In the genomic region with DNA sequence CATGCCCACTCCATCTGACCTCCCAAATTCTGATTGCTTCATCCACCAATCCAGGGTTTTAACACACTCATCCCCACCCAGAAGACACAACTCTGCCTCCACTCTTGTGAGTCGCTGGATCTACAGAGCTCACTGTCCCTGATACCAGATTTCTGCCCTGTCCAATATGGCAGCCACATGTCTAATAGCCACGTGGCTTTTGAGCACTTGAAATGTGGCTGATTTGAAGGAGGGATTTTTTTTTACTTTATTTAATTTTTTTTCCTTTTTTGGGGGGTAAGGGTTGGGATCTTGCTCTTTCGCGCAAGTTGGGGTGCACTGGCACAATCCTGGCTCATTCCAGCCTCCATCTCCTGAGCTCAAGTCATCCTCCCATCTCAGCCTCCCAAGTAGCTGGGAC, we compare ENCODE assay signal across 33 cellular contexts. TPM values are rescaled to one million over a fixed set of nuclear protein-coding genes. Genes with fewer than 3 reads are reported as not detected.
DNase-seq lines count a peak whose midpoint lies in the region; ATAC-seq, FAIRE-seq and TF ChIP-seq lines count a peak whose summit lies in the region.
"Had no signal": no experiment of that assay in that cellular context is flagged by ENCODE, and none has a peak within 500 bp of the region (broad histone marks: within the 10 kb centered on the region; RNA-seq: fewer than 3 reads in every experiment).

No MANE protein-coding gene starts in this region.

- H3K27ac ChIP-seq in HepG2 (ENCODE audit: extremely low read length, insufficient read depth, low read length) (no peak overlapping the region), right lobe of liver (no peak overlapping the region), K562 (ENCODE audit: extremely low read depth, low read depth, low read length) (no peak overlapping the region), osteoblast (ENCODE audit: low read depth, low read length) (no peak overlapping the region), mesendoderm (ENCODE audit: low read depth, low read length) (no peak overlapping the region)
- H3K27ac ChIP-seq: 22Rv1, A549, BLaER1 had no signal

- no peaks in the 10 kb centered on the region for H3K36me3 ChIP-seq in HepG2 (replicated peaks in 1 of 2; ENCODE audit: control insufficient read depth in 1 of 2, insufficient read depth in 2 of 2, low read length in 2 of 2)
- H3K36me3 ChIP-seq in right lobe of liver, result no peaks in the 10 kb centered on the region
- no peaks in the 10 kb centered on the region for H3K36me3 ChIP-seq in K562 (ENCODE audit: control insufficient read depth, insufficient read depth, low read length)
- H3K36me3 ChIP-seq in osteoblast (ENCODE audit: insufficient read depth, low read length), result no peaks in the 10 kb centered on the region
- no peaks in the 10 kb centered on the region for H3K36me3 ChIP-seq in mesendoderm (ENCODE audit: control insufficient read depth, insufficient read depth, low read length)
- H3K36me3 ChIP-seq: BE2C, BLaER1 had no signal

- ATAC-seq in HepG2, result no peak
- no peak for ATAC-seq in right lobe of liver
- no peak for ATAC-seq in K562
- ATAC-seq in activated T-cell treated with anti-CD3 and anti-CD28 coated beads, Interleukin-2, amount 50 U/mL, for 4 hours, result no peak
- ATAC-seq in GM18867 (IDR thresholded peaks at IDR 0.05; ENCODE audit: unreplicated experiment), result no peak
- ATAC-seq: A549, GM12878 had no signal

- H3K4me3 Mint-ChIP-seq in activated T-cell treated with anti-CD3 and anti-CD28 coated beads, Interleukin-2, amount 50 U/mL, for 4 hours, result no peak overlapping the region
- H3K4me3 Mint-ChIP-seq: CD14-positive monocyte; CD4-positive, alpha-beta memory T cell; CD4-positive, CD25-positive, alpha-beta regulatory T cell; CD8-positive, alpha-beta memory T cell had no signal

- TF ChIP-seq EP300 in HepG2 (IDR thresholded peaks at IDR 0.05; ENCODE audit: low read depth in 2 of 2, low read length in 2 of 2), result no peak
- no peak for TF ChIP-seq EP300 in HepG2 (CRISPR knock-in tag; IDR thresholded peaks at IDR 0.05; ENCODE audit: borderline replicate concordance)
- no peak for TF ChIP-seq EP300 in K562 (IDR thresholded peaks at IDR 0.05; ENCODE audit: low read length)

- WGBS in HepG2 (ENCODE audit: low lambda C conversion rate), result 17% methylated on average over 4 of the region's 4 CpGs
- WGBS in right lobe of liver (ENCODE audit: insufficient coverage, low coverage, low lambda C conversion rate, missing lambda C conversion rate), result 81% methylated on average over 4 of the region's 4 CpGs
- 21% methylated on average over 4 of the region's 4 CpGs for WGBS in K562 (ENCODE audit: insufficient coverage, low coverage, missing lambda C conversion rate)
- no CpG with 5 or more reads among the region's 4 CpGs for WGBS in mesendoderm (ENCODE audit: extremely low coverage, insufficient coverage, low lambda C conversion rate)

- H4K20me1 ChIP-seq in HepG2 (ENCODE audit: insufficient read depth, low read length), result no peaks in the 10 kb centered on the region
- no peaks in the 10 kb centered on the region for H4K20me1 ChIP-seq in K562 (replicated peaks; ENCODE audit: control insufficient read depth, insufficient read depth, low read length)
- H4K20me1 ChIP-seq in osteoblast (ENCODE audit: insufficient read depth, low read length), result no peaks in the 10 kb centered on the region
- H4K20me1 ChIP-seq: BLaER1 had no signal

- in situ Hi-C loops in HepG2 (cut with HindIII; ENCODE audit: extremely low pct_ligation_motif_present, low pct_unique_long_range_greater_than_20kb) (no loop called here), K562 (cut with MboI) (no loop called here)

- H3K9ac ChIP-seq in HepG2 (ENCODE audit: insufficient read depth, low read depth, low read length), result no peak overlapping the region
- H3K9ac ChIP-seq in K562 (ENCODE audit: insufficient read depth in 1 of 2, low read depth in 2 of 2, low read length in 2 of 2), result no peak overlapping the region
- H3K9ac ChIP-seq in mesendoderm (ENCODE audit: low read length), result no peak overlapping the region
- H3K9ac ChIP-seq: BLaER1 had no signal

- H3K18ac ChIP-seq in mesendoderm (ENCODE audit: low read length), result no peak overlapping the region

- no peak overlapping the region for H3K4ac ChIP-seq in mesendoderm (ENCODE audit: low read depth, low read length)

- intact Hi-C loops in HepG2 (cut with micrococcal nuclease; ENCODE audit: unreplicated experiment) (no loop called here), right lobe of liver (cut with DNase I) (no loop called here), K562 (cut with micrococcal nuclease) (no loop called here)

- H3K27me3 ChIP-seq in HepG2 (ENCODE audit: control insufficient read depth in 1 of 2, insufficient read depth in 2 of 2, low read length in 2 of 2) (peaks cover 0 to 7% of the 10 kb centered on the region in 2 experiments; a peak in 2 of 5 replicates), right lobe of liver (no peaks in the 10 kb centered on the region), K562 (ENCODE audit: control insufficient read depth in 2 of 2, insufficient read depth in 2 of 2, low read length in 2 of 2) (peaks cover 8 to 16% of the 10 kb centered on the region in 2 experiments; a peak in 4 of 5 replicates), osteoblast (ENCODE audit: insufficient read depth, low read length) (no peaks in the 10 kb centered on the region), mesendoderm (ENCODE audit: insufficient read depth, low read length, poor library complexity) (peaks cover 4% of the 10 kb centered on the region)
- H3K27me3 ChIP-seq: BLaER1 had no signal

- H3K4me2 ChIP-seq in HepG2 (ENCODE audit: low read depth, low read length) (no peak overlapping the region), K562 (ENCODE audit: insufficient read depth, low read length) (no peak overlapping the region), osteoblast (ENCODE audit: insufficient read depth, low read length) (no peak overlapping the region), mesendoderm (ENCODE audit: low read length) (no peak overlapping the region)
- H3K4me2 ChIP-seq: A549, BLaER1 had no signal

- no peak overlapping the region for H3K56ac ChIP-seq in mesendoderm (ENCODE audit: low read length)

- POLR2A ChIA-PET in HepG2 (lab: Yijun Ruan, JAX), result no interaction called here
- POLR2A ChIA-PET in HEK293T (lab: Yijun Ruan, JAX), result no interaction called here
- POLR2A ChIA-PET in K562 (lab: Yijun Ruan, JAX), result interaction anchor here (1.1 kb wide), 1 partner anchor 10 kb away, joined by 3 read pairs; no protein-coding TSS in a partner anchor

- H4K8ac ChIP-seq in mesendoderm (ENCODE audit: low read depth, low read length), result no peak overlapping the region

- TF ChIP-seq CTCF in HepG2 (CRISPR knock-in tag; IDR thresholded peaks at IDR 0.05) (no peak), right lobe of liver (IDR thresholded peaks at IDR 0.05) (no peak), K562 (IDR thresholded peaks at IDR 0.05 in 2 of 3, conservative IDR thresholded peaks at IDR 0.05 in 1 of 3; ENCODE audit: insufficient read depth in 2 of 3, low read depth in 1 of 3, low read length in 3 of 3) (no peak), osteoblast (IDR thresholded peaks at IDR 0.05; ENCODE audit: extremely low read depth, low read depth, low read length) (no peak)

- H4K5ac ChIP-seq in mesendoderm (ENCODE audit: low read length), result no peak overlapping the region

- TF ChIP-seq RAD21 in HepG2 (CRISPR knock-in tag; IDR thresholded peaks at IDR 0.05) (no peak), K562 (CRISPR knock-in tag; conservative IDR thresholded peaks at IDR 0.05 in 1 of 2, IDR thresholded peaks at IDR 0.05 in 1 of 2) (no peak)

- no peak for DNase-seq in HepG2 (ENCODE audit: low spot score)
- DNase-seq in right lobe of liver, result no peak
- DNase-seq in HEK293T (ENCODE audit: extremely low spot score), result no peak
- no peak for DNase-seq in K562 (ENCODE audit: extremely low read depth in 1 of 4, low spot score in 3 of 4)
- peak; percentile 74 for DNase-seq in osteoblast (ENCODE audit: insufficient read length, low spot score, missing footprints)
- no peak for DNase-seq in mesendoderm
- DNase-seq in activated T-cell treated with anti-CD3 and anti-CD28 coated beads, Interleukin-2, amount 50 U/mL, for 4 hours, result no peak
- DNase-seq: AML-193; BE2C; C1 segment of cervical spinal cord; CD4-positive, alpha-beta memory T cell; CD4-positive, CD25-positive, alpha-beta regulatory T cell; CD8-positive, alpha-beta memory T cell; COR-L47; DMS 273 treated with DMSO at 0.1 percent for 48 hours; DMS153; DMS53; DMS79; DND-41; EL; GDM1 had no signal

- FAIRE-seq in HepG2 (lab: Jason Lieb, UNC) (no peak), K562 (lab: Jason Lieb, UNC) (no peak)
- FAIRE-seq: A549, GM12878, GM12892, GM18507, GM19239 had no signal

- CTCF ChIA-PET in HepG2 (lab: Yijun Ruan, JAX; ENCODE audit: low intra/inter-chr PET ratio, low total read pairs), result no interaction called here
- CTCF ChIA-PET in HEK293T (lab: Yijun Ruan, JAX), result no interaction called here
- CTCF ChIA-PET in K562 (lab: Yijun Ruan, JAX; ENCODE audit: low intra/inter-chr PET ratio), result no interaction called here

- H2AFZ ChIP-seq in HepG2 (ENCODE audit: low read length) (no peak overlapping the region), K562 (ENCODE audit: low read depth, low read length) (no peak overlapping the region), osteoblast (ENCODE audit: low read length) (no peak overlapping the region)

- H3K79me2 ChIP-seq in HepG2 (ENCODE audit: insufficient read depth, low read length) (no peaks in the 10 kb centered on the region), K562 (ENCODE audit: control insufficient read depth, insufficient read depth, low read length) (no peaks in the 10 kb centered on the region), osteoblast (ENCODE audit: insufficient read depth, low read length) (no peaks in the 10 kb centered on the region), mesendoderm (ENCODE audit: control insufficient read depth, insufficient read depth, low read length) (no peaks in the 10 kb centered on the region)

- no peaks in the 10 kb centered on the region for H3K36me3 Mint-ChIP-seq in activated T-cell treated with anti-CD3 and anti-CD28 coated beads, Interleukin-2, amount 50 U/mL, for 4 hours (ENCODE audit: insufficient read depth)
- H3K36me3 Mint-ChIP-seq: CD14-positive monocyte; CD4-positive, alpha-beta memory T cell; CD4-positive, CD25-positive, alpha-beta regulatory T cell had no signal

- no peak overlapping the region for H2BK120ac ChIP-seq in mesendoderm (ENCODE audit: low read depth, low read length)

- H3K4me1 ChIP-seq in HepG2 (ENCODE audit: insufficient read depth, low read length) (no peaks in the 10 kb centered on the region), right lobe of liver (no peaks in the 10 kb centered on the region), K562 (replicated peaks in 1 of 2; ENCODE audit: control insufficient read depth in 2 of 2, insufficient read depth in 2 of 2, low read length in 2 of 2) (no peaks in the 10 kb centered on the region; a peak in 1 of 5 replicates), osteoblast (ENCODE audit: insufficient read depth, low read length) (peaks cover 12% of the 10 kb centered on the region), mesendoderm (ENCODE audit: control insufficient read depth, low read depth, low read length) (no peaks in the 10 kb centered on the region)
- H3K4me1 ChIP-seq: A549, BE2C, BLaER1 had no signal

- no peaks in the 10 kb centered on the region for H3K9me3 Mint-ChIP-seq in activated T-cell treated with anti-CD3 and anti-CD28 coated beads, Interleukin-2, amount 50 U/mL, for 4 hours
- H3K9me3 Mint-ChIP-seq: CD4-positive, CD25-positive, alpha-beta regulatory T cell; CD8-positive, alpha-beta memory T cell had no signal

- TF ChIP-seq POLR2A in HepG2 (IDR thresholded peaks at IDR 0.05; ENCODE audit: insufficient read depth in 1 of 2, low read depth in 2 of 2, low read length in 2 of 2), result no peak
- TF ChIP-seq POLR2A in right lobe of liver (IDR thresholded peaks at IDR 0.05), result no peak
- no peak for TF ChIP-seq POLR2A in K562 (conservative IDR thresholded peaks at IDR 0.05)

- H3K9me3 ChIP-seq in HepG2 (ENCODE audit: low read length), result no peaks in the 10 kb centered on the region
- H3K9me3 ChIP-seq in right lobe of liver, result no peaks in the 10 kb centered on the region
- no peaks in the 10 kb centered on the region for H3K9me3 ChIP-seq in K562 (replicated peaks; ENCODE audit: control insufficient read depth, insufficient read depth, low read depth, low read length)
- no peaks in the 10 kb centered on the region for H3K9me3 ChIP-seq in osteoblast (ENCODE audit: low read depth, low read length)
- H3K9me3 ChIP-seq: A549, BE2C, BLaER1 had no signal

- no peaks in the 10 kb centered on the region for H3K9me1 ChIP-seq in K562 (ENCODE audit: control insufficient read depth, insufficient read depth, low read length)

- no peaks in the 10 kb centered on the region for H3K79me1 ChIP-seq in mesendoderm (ENCODE audit: low read length)

- peaks cover 34% of the 10 kb centered on the region for H3K27me3 Mint-ChIP-seq in activated T-cell treated with anti-CD3 and anti-CD28 coated beads, Interleukin-2, amount 50 U/mL, for 4 hours (ENCODE audit: low read depth)

- BruUV-seq in HepG2 (replicated peaks; lab: Mats Ljungman, UMichigan) (no TSS peak), K562 (replicated peaks; lab: Mats Ljungman, UMichigan) (no TSS peak)

- H3K4me3 ChIP-seq in HepG2 (replicated peaks in 1 of 3; ENCODE audit: insufficient read depth in 1 of 3, low read depth in 2 of 3, low read length in 3 of 3), result no peak overlapping the region
- no peak overlapping the region for H3K4me3 ChIP-seq in right lobe of liver
- no peak overlapping the region for H3K4me3 ChIP-seq in K562
- no peak overlapping the region for H3K4me3 ChIP-seq in osteoblast (ENCODE audit: insufficient read depth, low read length)
- H3K4me3 ChIP-seq in mesendoderm (ENCODE audit: low read length), result no peak overlapping the region
- H3K4me3 ChIP-seq: A549, BLaER1, GM12878 had no signal

- H3K23ac ChIP-seq in mesendoderm (ENCODE audit: low read length), result no peak overlapping the region

- no peak overlapping the region for H2BK5ac ChIP-seq in mesendoderm (ENCODE audit: low read length)

- H2BK15ac ChIP-seq in mesendoderm (replicated peaks; ENCODE audit: low read depth), result no peak overlapping the region

- no peaks in the 10 kb centered on the region for H3K4me1 Mint-ChIP-seq in activated T-cell treated with anti-CD3 and anti-CD28 coated beads, Interleukin-2, amount 50 U/mL, for 4 hours (ENCODE audit: low read depth)
- H3K4me1 Mint-ChIP-seq: CD14-positive monocyte; CD4-positive, alpha-beta memory T cell; CD4-positive, CD25-positive, alpha-beta regulatory T cell; CD8-positive, alpha-beta memory T cell had no signal

- H2AK5ac ChIP-seq in mesendoderm (ENCODE audit: low read length), result no peak overlapping the region

RNA-seq across cellular contexts. Expression of gene OLFM2, which starts 24.8 kb away (rescaled TPM):
- total RNA-seq in HepG2 (2016; rRNA removed; fragmentation: Illumina TruSeq; extraction: Trizol) (0.11 and 0.20 TPM in 2 replicates), right lobe of liver (10 to 100 TPM in 5 of 6 experiments, 1 to 10 TPM in 1; 3.8 to 72.5 (median 31.8) TPM), K562 (2014; rRNA removed) (0.23 TPM in 1 of 2 replicates, not detected in the other), K562 (2014; rRNA removed; fragmentation: Illumina TruSeq; extraction: Trizol) (not detected in 2 replicates), K562 (2015; rRNA removed; fragmentation: Illumina TruSeq; extraction: Trizol) (not detected in 2 replicates), K562 (2021) (0.33 and 0.67 TPM in 2 replicates), osteoblast (0.29 and 0.72 TPM in 2 replicates)
- 0.53 TPM in 1 of 2 replicates, not detected in the other for total RNA-seq in HepG2 (2016; cell fraction: cytosol; rRNA removed; fragmentation: Illumina TruSeq; extraction: Trizol; ENCODE audit: low read depth)
- total RNA-seq in HepG2 (2016; cell fraction: insoluble cytoplasmic fraction; rRNA removed; fragmentation: Illumina TruSeq; extraction: Trizol), result 0.06 and 0.24 TPM in 2 replicates
- 0.31 and 0.37 TPM in 2 replicates for total RNA-seq in HepG2 (2016; cell fraction: membrane; rRNA removed; fragmentation: Illumina TruSeq; extraction: Trizol)
- total RNA-seq in HepG2 (2016; cell fraction: nucleus; rRNA removed; fragmentation: Illumina TruSeq; extraction: Trizol), result not detected in 2 replicates
- polyA plus RNA-seq in HepG2 (2011; rRNA removed) (0.51 and 0.63 TPM in 2 replicates), K562 (2011; rRNA removed) (0.31 and 0.45 TPM in 2 replicates), K562 (2014; fragmentation: Illumina TruSeq; extraction: Trizol) (0.10 and 0.44 TPM in 2 replicates), K562 (2014; fragmentation: Nextera tagmentation; extraction: Ambion mirVana) (not detected), K562 (2014; rRNA removed) (0.17 and 0.53 TPM in 2 replicates)
- 0.24 and 0.54 TPM in 2 replicates for polyA plus RNA-seq in HepG2 (2011; cell fraction: cytosol; rRNA removed)
- 0.12 TPM in 1 of 2 replicates, not detected in the other for polyA plus RNA-seq in HepG2 (2011; cell fraction: nucleus; rRNA removed)
- 0.16 and 0.19 TPM in 2 replicates for polyA plus RNA-seq in HepG2 (2012)
- 0.21 and 0.27 TPM in 2 replicates for polyA plus RNA-seq in HepG2 (2016; cell fraction: cytosol; fragmentation: Illumina TruSeq; extraction: Trizol; ENCODE audit: low read depth)
- polyA plus RNA-seq in HepG2 (2016; cell fraction: insoluble cytoplasmic fraction; fragmentation: Illumina TruSeq; extraction: Trizol; ENCODE audit: low read depth), result 0.17 TPM in 1 of 2 replicates, not detected in the other
- 0.53 and 0.72 TPM in 2 replicates for polyA plus RNA-seq in HepG2 (2016; cell fraction: membrane; fragmentation: Illumina TruSeq; extraction: Trizol; ENCODE audit: low read depth)
- polyA plus RNA-seq in HepG2 (2016; cell fraction: nucleus; fragmentation: Illumina TruSeq; extraction: Trizol; ENCODE audit: insufficient read depth, low read depth), result not detected in 2 replicates
- polyA minus RNA-seq in HepG2 (2011; rRNA and poly(A)+ RNA removed; ENCODE audit: low replicate concordance), result 0.88 TPM in 1 of 2 replicates, not detected in the other
- polyA minus RNA-seq in HepG2 (2011; cell fraction: cytosol; rRNA and poly(A)+ RNA removed), result 0.30 TPM in 1 of 2 replicates, not detected in the other
- not detected in 2 replicates for polyA minus RNA-seq in HepG2 (2011; cell fraction: nucleus; rRNA and poly(A)+ RNA removed)
- total RNA-seq in K562 (2011; cell fraction: chromatin; rRNA removed; ENCODE audit: low replicate concordance), result 0.40 and 2.1 TPM in 2 replicates
- 1.8 and 3.2 TPM in 2 replicates for total RNA-seq in K562 (2011; cell fraction: nucleolus; rRNA removed)
- total RNA-seq in K562 (2011; cell fraction: nucleoplasm; rRNA removed), result 1.2 and 2.6 TPM in 2 replicates
- 0.44 and 1.4 TPM in 2 replicates for polyA plus RNA-seq in K562 (2011; cell fraction: cytosol; rRNA removed)
- polyA plus RNA-seq in K562 (2011; cell fraction: nucleus; rRNA removed), result 0.44 and 0.45 TPM in 2 replicates
- 0.17 and 0.22 TPM in 2 replicates for polyA plus RNA-seq in K562 (2012)
- 0.39 TPM in 1 of 2 replicates, not detected in the other for polyA minus RNA-seq in K562 (2011; rRNA and poly(A)+ RNA removed)
- polyA minus RNA-seq in K562 (2011; cell fraction: cytosol; rRNA and poly(A)+ RNA removed), result not detected in 2 replicates
- not detected in 2 replicates for polyA minus RNA-seq in K562 (2011; cell fraction: nucleus; rRNA and poly(A)+ RNA removed)
- polyA plus RNA-seq in mesendoderm (2013, experiment 1 of 2), result 42.1 TPM
- polyA plus RNA-seq in mesendoderm (2013, experiment 2 of 2), result 41.1 TPM
- total RNA-seq in activated T-cell treated with anti-CD3 and anti-CD28 coated beads, Interleukin-2, amount 50 U/mL, for 4 hours, result under 1 TPM; 0.11 to 0.56 (median 0.24) TPM
- polyA plus RNA-seq: CD14-positive monocyte had no signal

RNA-seq across cellular contexts. Expression of gene COL5A3, which starts 49.2 kb away (rescaled TPM):
- total RNA-seq in HepG2 (2016; rRNA removed; fragmentation: Illumina TruSeq; extraction: Trizol) (0.02 TPM in 1 of 2 replicates, not detected in the other), right lobe of liver (10 to 100 TPM in 2 of 6 experiments, 1 to 10 TPM in 4; 3.3 to 20.2 (median 9.4) TPM), K562 (2014; rRNA removed) (not detected in 2 replicates), K562 (2014; rRNA removed; fragmentation: Illumina TruSeq; extraction: Trizol) (not detected in 2 replicates), K562 (2015; rRNA removed; fragmentation: Illumina TruSeq; extraction: Trizol) (not detected in 2 replicates), K562 (2021) (0.02 TPM in 1 of 2 replicates, not detected in the other), osteoblast (9.1 and 14.8 TPM in 2 replicates)
- total RNA-seq in HepG2 (2016; cell fraction: cytosol; rRNA removed; fragmentation: Illumina TruSeq; extraction: Trizol; ENCODE audit: low read depth), result not detected in 2 replicates
- total RNA-seq in HepG2 (2016; cell fraction: insoluble cytoplasmic fraction; rRNA removed; fragmentation: Illumina TruSeq; extraction: Trizol), result 0.02 TPM in 1 of 2 replicates, not detected in the other
- not detected in 2 replicates for total RNA-seq in HepG2 (2016; cell fraction: membrane; rRNA removed; fragmentation: Illumina TruSeq; extraction: Trizol)
- not detected in 2 replicates for total RNA-seq in HepG2 (2016; cell fraction: nucleus; rRNA removed; fragmentation: Illumina TruSeq; extraction: Trizol)
- polyA plus RNA-seq in HepG2 (2011; rRNA removed) (0.03 TPM in 1 of 2 replicates, not detected in the other), K562 (2011; rRNA removed) (not detected in 2 replicates), K562 (2014; fragmentation: Illumina TruSeq; extraction: Trizol) (not detected in 2 replicates), K562 (2014; fragmentation: Nextera tagmentation; extraction: Ambion mirVana) (not detected), K562 (2014; rRNA removed) (0.01 TPM in 1 of 2 replicates, not detected in the other)
- not detected in 2 replicates for polyA plus RNA-seq in HepG2 (2011; cell fraction: cytosol; rRNA removed)
- polyA plus RNA-seq in HepG2 (2011; cell fraction: nucleus; rRNA removed), result 0.07 and 0.11 TPM in 2 replicates
- not detected in 2 replicates for polyA plus RNA-seq in HepG2 (2012)
- polyA plus RNA-seq in HepG2 (2016; cell fraction: cytosol; fragmentation: Illumina TruSeq; extraction: Trizol; ENCODE audit: low read depth), result not detected in 2 replicates
- not detected in 2 replicates for polyA plus RNA-seq in HepG2 (2016; cell fraction: insoluble cytoplasmic fraction; fragmentation: Illumina TruSeq; extraction: Trizol; ENCODE audit: low read depth)
- not detected in 2 replicates for polyA plus RNA-seq in HepG2 (2016; cell fraction: membrane; fragmentation: Illumina TruSeq; extraction: Trizol; ENCODE audit: low read depth)
- polyA plus RNA-seq in HepG2 (2016; cell fraction: nucleus; fragmentation: Illumina TruSeq; extraction: Trizol; ENCODE audit: insufficient read depth, low read depth), result not detected in 2 replicates
- 0.16 TPM in 1 of 2 replicates, not detected in the other for polyA minus RNA-seq in HepG2 (2011; rRNA and poly(A)+ RNA removed; ENCODE audit: low replicate concordance)
- polyA minus RNA-seq in HepG2 (2011; cell fraction: cytosol; rRNA and poly(A)+ RNA removed), result not detected in 2 replicates
- not detected in 2 replicates for polyA minus RNA-seq in HepG2 (2011; cell fraction: nucleus; rRNA and poly(A)+ RNA removed)
- not detected in 2 replicates for total RNA-seq in K562 (2011; cell fraction: chromatin; rRNA removed; ENCODE audit: low replicate concordance)
- total RNA-seq in K562 (2011; cell fraction: nucleolus; rRNA removed), result not detected in 2 replicates
- total RNA-seq in K562 (2011; cell fraction: nucleoplasm; rRNA removed), result not detected in 2 replicates
- not detected in 2 replicates for polyA plus RNA-seq in K562 (2011; cell fraction: cytosol; rRNA removed)
- 0.01 and 0.07 TPM in 2 replicates for polyA plus RNA-seq in K562 (2011; cell fraction: nucleus; rRNA removed)
- not detected in 2 replicates for polyA plus RNA-seq in K562 (2012)
- not detected in 2 replicates for polyA minus RNA-seq in K562 (2011; rRNA and poly(A)+ RNA removed)
- polyA minus RNA-seq in K562 (2011; cell fraction: cytosol; rRNA and poly(A)+ RNA removed), result not detected in 2 replicates
- polyA minus RNA-seq in K562 (2011; cell fraction: nucleus; rRNA and poly(A)+ RNA removed), result not detected in 2 replicates
- polyA plus RNA-seq in mesendoderm (2013, experiment 1 of 2), result 0.87 TPM
- polyA plus RNA-seq in mesendoderm (2013, experiment 2 of 2), result 0.97 TPM
- 1 to 10 TPM in 2 of 3 donors, under 1 TPM in 1; 0.46 to 2.8 (median 2.3) TPM for total RNA-seq in activated T-cell treated with anti-CD3 and anti-CD28 coated beads, Interleukin-2, amount 50 U/mL, for 4 hours
- total RNA-seq: G401 had no signal
- polyA plus RNA-seq: CD14-positive monocyte had no signal

RNA-seq across cellular contexts. Expression of gene RDH8, which starts 52.2 kb away (rescaled TPM):
- not detected in 2 replicates for total RNA-seq in HepG2 (2016; rRNA removed; fragmentation: Illumina TruSeq; extraction: Trizol)
- total RNA-seq in HepG2 (2016; cell fraction: cytosol; rRNA removed; fragmentation: Illumina TruSeq; extraction: Trizol; ENCODE audit: low read depth), result not detected in 2 replicates
- not detected in 2 replicates for total RNA-seq in HepG2 (2016; cell fraction: insoluble cytoplasmic fraction; rRNA removed; fragmentation: Illumina TruSeq; extraction: Trizol)
- total RNA-seq in HepG2 (2016; cell fraction: membrane; rRNA removed; fragmentation: Illumina TruSeq; extraction: Trizol), result not detected in 2 replicates
- not detected in 2 replicates for total RNA-seq in HepG2 (2016; cell fraction: nucleus; rRNA removed; fragmentation: Illumina TruSeq; extraction: Trizol)
- not detected in 2 replicates for polyA plus RNA-seq in HepG2 (2011; rRNA removed)
- polyA plus RNA-seq in HepG2 (2011; cell fraction: cytosol; rRNA removed), result not detected in 2 replicates
- polyA plus RNA-seq in HepG2 (2011; cell fraction: nucleus; rRNA removed), result not detected in 2 replicates
- polyA plus RNA-seq in HepG2 (2012), result not detected in 2 replicates
- not detected in 2 replicates for polyA plus RNA-seq in HepG2 (2016; cell fraction: cytosol; fragmentation: Illumina TruSeq; extraction: Trizol; ENCODE audit: low read depth)
- polyA plus RNA-seq in HepG2 (2016; cell fraction: insoluble cytoplasmic fraction; fragmentation: Illumina TruSeq; extraction: Trizol; ENCODE audit: low read depth), result not detected in 2 replicates
- not detected in 2 replicates for polyA plus RNA-seq in HepG2 (2016; cell fraction: membrane; fragmentation: Illumina TruSeq; extraction: Trizol; ENCODE audit: low read depth)
- not detected in 2 replicates for polyA plus RNA-seq in HepG2 (2016; cell fraction: nucleus; fragmentation: Illumina TruSeq; extraction: Trizol; ENCODE audit: insufficient read depth, low read depth)
- polyA minus RNA-seq in HepG2 (2011; rRNA and poly(A)+ RNA removed; ENCODE audit: low replicate concordance), result not detected in 2 replicates
- not detected in 2 replicates for polyA minus RNA-seq in HepG2 (2011; cell fraction: cytosol; rRNA and poly(A)+ RNA removed)
- polyA minus RNA-seq in HepG2 (2011; cell fraction: nucleus; rRNA and poly(A)+ RNA removed), result not detected in 2 replicates
- total RNA-seq in right lobe of liver, result not detected
- not detected in 2 replicates for total RNA-seq in K562 (2011; cell fraction: chromatin; rRNA removed; ENCODE audit: low replicate concordance)
- total RNA-seq in K562 (2011; cell fraction: nucleolus; rRNA removed), result not detected in 2 replicates
- total RNA-seq in K562 (2011; cell fraction: nucleoplasm; rRNA removed), result not detected in 2 replicates
- not detected in 2 replicates for total RNA-seq in K562 (2014; rRNA removed)
- total RNA-seq in K562 (2014; rRNA removed; fragmentation: Illumina TruSeq; extraction: Trizol), result not detected in 2 replicates
- not detected in 2 replicates for total RNA-seq in K562 (2015; rRNA removed; fragmentation: Illumina TruSeq; extraction: Trizol)
- not detected in 2 replicates for total RNA-seq in K562 (2021)
- not detected in 2 replicates for polyA plus RNA-seq in K562 (2011; rRNA removed)
- not detected in 2 replicates for polyA plus RNA-seq in K562 (2011; cell fraction: cytosol; rRNA removed)
- not detected in 2 replicates for polyA plus RNA-seq in K562 (2011; cell fraction: nucleus; rRNA removed)
- polyA plus RNA-seq in K562 (2012), result not detected in 2 replicates
- not detected in 2 replicates for polyA plus RNA-seq in K562 (2014; fragmentation: Illumina TruSeq; extraction: Trizol)
- not detected for polyA plus RNA-seq in K562 (2014; fragmentation: Nextera tagmentation; extraction: Ambion mirVana)
- not detected in 2 replicates for polyA plus RNA-seq in K562 (2014; rRNA removed)
- not detected in 2 replicates for polyA minus RNA-seq in K562 (2011; rRNA and poly(A)+ RNA removed)
- polyA minus RNA-seq in K562 (2011; cell fraction: cytosol; rRNA and poly(A)+ RNA removed), result not detected in 2 replicates
- polyA minus RNA-seq in K562 (2011; cell fraction: nucleus; rRNA and poly(A)+ RNA removed), result not detected in 2 replicates
- not detected in 2 replicates for total RNA-seq in osteoblast
- polyA plus RNA-seq in mesendoderm (2013, experiment 1 of 2), result not detected
- not detected for polyA plus RNA-seq in mesendoderm (2013, experiment 2 of 2)
- total RNA-seq in activated T-cell treated with anti-CD3 and anti-CD28 coated beads, Interleukin-2, amount 50 U/mL, for 4 hours, result not detected
- total RNA-seq: A172; CD4-positive, alpha-beta memory T cell; CD4-positive, CD25-positive, alpha-beta regulatory T cell; CD8-positive, alpha-beta memory T cell; Daoy; G401; GM12878 had no signal
- polyA plus RNA-seq: CD14-positive monocyte; CD4-positive, alpha-beta memory T cell; CD4-positive, CD25-positive, alpha-beta regulatory T cell; CD8-positive, alpha-beta memory T cell had no signal

Comparison
In these comparisons a context has a peak if more than half of its experiments do, and no peak if none do; other contexts are left out.
1. Of the 241 proteins assayed by ChIP-seq in both HepG2 and K562: peak only in HepG2: MNT; only in K562: none; in both: none; in neither: 240.